In the genomic region with DNA sequence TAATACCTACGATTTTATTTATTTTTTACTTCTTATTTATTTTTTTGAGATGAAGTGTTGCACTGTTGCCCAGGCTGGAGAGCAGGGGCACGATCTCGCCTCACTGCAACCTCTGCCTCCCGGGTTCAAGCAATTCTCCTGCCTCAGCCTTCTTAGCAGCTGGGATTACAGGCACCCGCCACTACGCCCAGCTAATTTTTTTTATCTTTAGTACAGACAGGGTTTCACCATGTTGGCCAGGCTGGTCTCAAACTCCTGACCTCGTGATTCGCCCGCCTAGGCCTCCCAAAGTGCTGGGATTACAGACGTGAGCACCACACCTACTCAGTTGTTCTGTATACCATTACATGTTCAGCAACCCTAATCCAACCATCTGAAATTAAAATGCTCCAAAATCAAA, we compare ENCODE assay signal across 8 cellular contexts. TPM values are rescaled to one million over a fixed set of nuclear protein-coding genes. Genes with fewer than 3 reads are reported as not detected.
DNase-seq lines count a peak whose midpoint lies in the region; TF ChIP-seq lines count a peak whose summit lies in the region.
"Not testable (repeated sequence)": the region's sequence is repeated elsewhere in the genome, so short reads cannot be mapped to it uniquely, and the experiment has no call there.

No MANE protein-coding gene starts in this region.

- H4K20me1 ChIP-seq in GM23248 (ENCODE audit: insufficient read depth), result not testable (repeated sequence)

- in situ Hi-C loops in GM23248 (cut with MboI), result not testable (repeated sequence)

- not testable (repeated sequence) for H3K27ac Mint-ChIP-seq in T-helper 2 cell treated with Interferon-gamma antibody and Interleukin-4, amounts not matched to agents 5 μg/mL and 100 μg/mL, for 36 hours; activated naive CD4-positive, alpha-beta T cell treated with anti-CD3 and anti-CD28 coated beads for 36 hours; osteocyte (ENCODE audit: unreplicated experiment)
- peak overlapping the region in 2 of 6 donors; percentile 60 to 94 for H3K27ac Mint-ChIP-seq in immature natural killer cell

- WGBS in GM23248 (ENCODE audit: low coverage in 1 of 2, low lambda C conversion rate in 2 of 2, missing lambda C conversion rate in 2 of 2), 2 experiments, result 87 to 90% methylated on average over 10 of the region's 10 CpGs
- 91% methylated on average over 9 to 10 of the region's 10 CpGs for WGBS in ectodermal cell, 2 experiments

- not testable (repeated sequence) for H2AFZ ChIP-seq in ACC112 (ENCODE audit: low read length, unreplicated experiment)
- peak overlapping the region; percentile 96 for H2AFZ ChIP-seq in GM23248

- TF ChIP-seq CTCF in osteocyte (IDR thresholded peaks at IDR 0.05), result not testable (repeated sequence)

- H3K36me3 Mint-ChIP-seq in T-helper 2 cell treated with Interferon-gamma antibody and Interleukin-4, amounts not matched to agents 5 μg/mL and 100 μg/mL, for 36 hours (ENCODE audit: low read depth), result peaks cover 15% of the 10 kb centered on the region
- H3K36me3 Mint-ChIP-seq in activated naive CD4-positive, alpha-beta T cell treated with anti-CD3 and anti-CD28 coated beads for 36 hours (ENCODE audit: low read depth), result peaks cover 20% of the 10 kb centered on the region
- H3K36me3 Mint-ChIP-seq in immature natural killer cell, result not testable (repeated sequence)
- peaks cover 10% of the 10 kb centered on the region for H3K36me3 Mint-ChIP-seq in osteocyte (ENCODE audit: unreplicated experiment)

- H3K9me2 ChIP-seq in GM23248 (ENCODE audit: insufficient read depth), result not testable (repeated sequence)

- H3K9me3 Mint-ChIP-seq in T-helper 2 cell treated with Interferon-gamma antibody and Interleukin-4, amounts not matched to agents 5 μg/mL and 100 μg/mL, for 36 hours; activated naive CD4-positive, alpha-beta T cell treated with anti-CD3 and anti-CD28 coated beads for 36 hours; immature natural killer cell; osteocyte (ENCODE audit: unreplicated experiment): not testable (repeated sequence)

- H3K4me1 ChIP-seq in ACC112 (ENCODE audit: control insufficient read depth, insufficient read depth, low read length, unreplicated experiment), result peaks cover 18% of the 10 kb centered on the region
- peaks cover 12% of the 10 kb centered on the region for H3K4me1 ChIP-seq in GM23248 (ENCODE audit: insufficient read depth)
- not testable (repeated sequence) for H3K4me1 ChIP-seq in ectodermal cell (ENCODE audit: control insufficient read depth, insufficient read depth, low read length)

- peaks cover 22% of the 10 kb centered on the region for H3K4me1 Mint-ChIP-seq in T-helper 2 cell treated with Interferon-gamma antibody and Interleukin-4, amounts not matched to agents 5 μg/mL and 100 μg/mL, for 36 hours (ENCODE audit: low read depth)
- peaks cover 36% of the 10 kb centered on the region for H3K4me1 Mint-ChIP-seq in activated naive CD4-positive, alpha-beta T cell treated with anti-CD3 and anti-CD28 coated beads for 36 hours (ENCODE audit: low read depth)
- peaks cover 26 to 43% of the 10 kb centered on the region in 2 donors for H3K4me1 Mint-ChIP-seq in immature natural killer cell
- peaks cover 26% of the 10 kb centered on the region for H3K4me1 Mint-ChIP-seq in osteocyte (ENCODE audit: unreplicated experiment)

- peak overlapping the region; percentile 96; the same call in 1 of the 2 replicates for H3K9ac ChIP-seq in GM23248

- H3K27ac ChIP-seq in ACC112 (ENCODE audit: low read depth, low read length); GM23248; ectodermal cell (ENCODE audit: insufficient read depth, low read depth, low read length, poor library complexity, severe bottlenecking): not testable (repeated sequence)

- not testable (repeated sequence) for H3K36me3 ChIP-seq in ACC112 (ENCODE audit: insufficient read depth, low read length); GM23248 (ENCODE audit: low read depth); ectodermal cell (ENCODE audit: control insufficient read depth, insufficient read depth, low read length)

- not testable (repeated sequence) for H3F3A ChIP-seq in GM23248 (ENCODE audit: insufficient read depth)

- not testable (repeated sequence) for H3K27me3 Mint-ChIP-seq in T-helper 2 cell treated with Interferon-gamma antibody and Interleukin-4, amounts not matched to agents 5 μg/mL and 100 μg/mL, for 36 hours (ENCODE audit: low read depth); activated naive CD4-positive, alpha-beta T cell treated with anti-CD3 and anti-CD28 coated beads for 36 hours (ENCODE audit: low read depth); immature natural killer cell (ENCODE audit: low read depth in 3 of 3); osteocyte (ENCODE audit: unreplicated experiment)

- peak overlapping the region; percentile 93 for H3K4me3 Mint-ChIP-seq in T-helper 2 cell treated with Interferon-gamma antibody and Interleukin-4, amounts not matched to agents 5 μg/mL and 100 μg/mL, for 36 hours
- peak overlapping the region; percentile 99 for H3K4me3 Mint-ChIP-seq in activated naive CD4-positive, alpha-beta T cell treated with anti-CD3 and anti-CD28 coated beads for 36 hours
- H3K4me3 Mint-ChIP-seq in immature natural killer cell (peak overlapping the region; percentile 93 to 100 (median 99)), osteocyte (ENCODE audit: unreplicated experiment) (peak overlapping the region; percentile 98)

- CTCF ChIA-PET in activated naive CD4-positive, alpha-beta T cell treated with anti-CD3 and anti-CD28 coated beads for 36 hours (lab: Charles Lee), result not testable (repeated sequence)

- H3K4me2 ChIP-seq in GM23248 (ENCODE audit: unreplicated experiment), result peak overlapping the region; percentile 78

- H3K27me3 ChIP-seq in ACC112 (ENCODE audit: insufficient read depth, low read length); GM23248 (replicated peaks; ENCODE audit: insufficient read depth); ectodermal cell (ENCODE audit: control insufficient read depth, insufficient read depth, low read length, poor library complexity, severe bottlenecking): not testable (repeated sequence)

- H3K79me2 ChIP-seq in ACC112 (ENCODE audit: control insufficient read depth, insufficient read depth, low read length, unreplicated experiment) (peaks cover 35% of the 10 kb centered on the region), GM23248 (ENCODE audit: insufficient read depth) (peaks cover 42% of the 10 kb centered on the region)

- intact Hi-C loops in activated naive CD4-positive, alpha-beta T cell treated with anti-CD3 and anti-CD28 coated beads for 36 hours (cut with micrococcal nuclease), result not testable (repeated sequence)

- not testable (repeated sequence) for DNase-seq in GM23248; T-helper 2 cell treated with Interferon-gamma antibody and Interleukin-4, amounts not matched to agents 5 μg/mL and 100 μg/mL, for 36 hours (ENCODE audit: low spot score); activated naive CD4-positive, alpha-beta T cell treated with anti-CD3 and anti-CD28 coated beads for 36 hours; immature natural killer cell; osteocyte (ENCODE audit: extremely low spot score, unreplicated experiment)
- peak; percentile 12 for DNase-seq in MV-4-11 (lab: John Stamatoyannopoulos, UW)

- H3K4me3 ChIP-seq in ACC112 (ENCODE audit: low read depth, low read length), result peak overlapping the region; percentile 96
- peak overlapping the region; percentile 94 for H3K4me3 ChIP-seq in GM23248
- peak overlapping the region; percentile 84 for H3K4me3 ChIP-seq in ectodermal cell (ENCODE audit: insufficient read depth, low read depth, low read length)

- not testable (repeated sequence) for H3K9me3 ChIP-seq in GM23248 (ENCODE audit: low read depth); ectodermal cell (ENCODE audit: control insufficient read depth, low read length)

RNA-seq across cellular contexts. Expression of gene SLC30A6, which starts 1.4 kb away (rescaled TPM):
- 32.8 and 33.0 TPM in 2 replicates for total RNA-seq in GM23248 (2014; rRNA removed; shearing (Covaris generic))
- polyA plus RNA-seq in GM23248 (2016; fragmentation: Nextera tagmentation; extraction: Ambion mirVana) (16.2 and 18.6 TPM in 2 replicates), immature natural killer cell (10 to 100 TPM in 1 of 3 donors, 1 to 10 TPM in 2; 7.3 to 10.6 (median 7.5) TPM)
- total RNA-seq in activated naive CD4-positive, alpha-beta T cell treated with anti-CD3 and anti-CD28 coated beads for 36 hours, result 10 to 100 TPM; 12.5 to 13.4 TPM
- polyA plus RNA-seq in ectodermal cell (2013, experiment 1 of 4), result 28.5 TPM
- polyA plus RNA-seq in ectodermal cell (2013, experiment 2 of 4), result 34.3 TPM
- polyA plus RNA-seq in ectodermal cell (2013, experiment 3 of 4), result 25.2 TPM
- 27.0 TPM for polyA plus RNA-seq in ectodermal cell (2013, experiment 4 of 4)
- total RNA-seq in osteocyte, result 26.8 and 28.4 TPM in 2 replicates
